18 cellular contexts compared by ENCODE assay signal in genomic region chr1:213793482-213794067, GRCh38.
DNase-seq lines count a peak whose midpoint lies in the region; ATAC-seq, FAIRE-seq and TF ChIP-seq lines count a peak whose summit lies in the region.
"Had no signal": no experiment of that assay in that cellular context is flagged by ENCODE, and none has a peak within 500 bp of the region (broad histone marks: within the 10 kb centered on the region; RNA-seq: fewer than 3 reads in every experiment).

No MANE protein-coding gene starts in this region.

- H3K4me3 ChIP-seq in HepG2 (replicated peaks in 1 of 3; ENCODE audit: insufficient read depth in 1 of 3, low read depth in 2 of 3, low read length in 3 of 3) (peak overlapping the region in 1 of 3 experiments; percentile 15; a peak in 1 of 6 replicates), right lobe of liver (no peak overlapping the region)
- H3K4me3 ChIP-seq: BLaER1, GM12878, GM23338, HAP-1 had no signal

- in situ Hi-C loops in HepG2 (cut with HindIII; ENCODE audit: extremely low pct_ligation_motif_present, low pct_unique_long_range_greater_than_20kb), result no loop called here
- in situ Hi-C loops in G401 (cut with HindIII; ENCODE audit: low sequenced_read_pairs), result no loop called here

- TF ChIP-seq EP300 in HepG2 (IDR thresholded peaks at IDR 0.05; ENCODE audit: low read depth in 2 of 2, low read length in 2 of 2) (peak in 1 of 2 experiments; percentile 82; a peak in 2 of 4 replicates), HepG2 (CRISPR knock-in tag; IDR thresholded peaks at IDR 0.05; ENCODE audit: borderline replicate concordance) (peak; percentile 72; the same call in 1 of the 2 replicates)

- no peaks in the 10 kb centered on the region for H4K20me1 ChIP-seq in HepG2 (ENCODE audit: insufficient read depth, low read length)
- H4K20me1 ChIP-seq: BLaER1 had no signal

- H3K4me1 ChIP-seq in HepG2 (ENCODE audit: insufficient read depth, low read length) (peaks cover 70% of the 10 kb centered on the region), right lobe of liver (no peaks in the 10 kb centered on the region)
- H3K4me1 ChIP-seq: BLaER1, HAP-1 had no signal

- POLR2A ChIA-PET in HepG2 (lab: Yijun Ruan, JAX), result interaction anchor here (1.2 to 1.3 kb wide), 2 partner anchors 28 to 194 kb away, joined by 4 to 6 read pairs; partner anchors contain the start of gene PROX1

- H3K36me3 ChIP-seq in HepG2 (replicated peaks in 1 of 2; ENCODE audit: control insufficient read depth in 1 of 2, insufficient read depth in 2 of 2, low read length in 2 of 2) (no peaks in the 10 kb centered on the region), right lobe of liver (no peaks in the 10 kb centered on the region)
- H3K36me3 ChIP-seq: BLaER1, HAP-1 had no signal

- H3K9ac ChIP-seq in HepG2 (ENCODE audit: insufficient read depth, low read depth, low read length), result peak overlapping the region; percentile 36
- H3K9ac ChIP-seq: BLaER1 had no signal

- no peak for TF ChIP-seq POLR2A in HepG2 (IDR thresholded peaks at IDR 0.05; ENCODE audit: insufficient read depth in 1 of 2, low read depth in 2 of 2, low read length in 2 of 2)
- no peak for TF ChIP-seq POLR2A in right lobe of liver (IDR thresholded peaks at IDR 0.05)

- peak overlapping the region; percentile 52 for H2AFZ ChIP-seq in HepG2 (ENCODE audit: low read length)
- H2AFZ ChIP-seq: GM23338 had no signal

- WGBS in HepG2 (ENCODE audit: low lambda C conversion rate), result 4% methylated on average over 13 of the region's 13 CpGs
- 80% methylated on average over 13 of the region's 13 CpGs for WGBS in right lobe of liver (ENCODE audit: insufficient coverage, low coverage, low lambda C conversion rate, missing lambda C conversion rate)

- no peak for TF ChIP-seq CTCF in HepG2 (CRISPR knock-in tag; IDR thresholded peaks at IDR 0.05)
- TF ChIP-seq CTCF in right lobe of liver (IDR thresholded peaks at IDR 0.05), result no peak
- no peak for TF ChIP-seq CTCF in D721Med (IDR thresholded peaks at IDR 0.05; ENCODE audit: insufficient read depth, missing control alignments)

- BruUV-seq in HepG2 (replicated peaks; lab: Mats Ljungman, UMichigan), result no TSS peak

- H3K27me3 ChIP-seq in HepG2 (ENCODE audit: control insufficient read depth in 1 of 2, insufficient read depth in 2 of 2, low read length in 2 of 2) (no peaks in the 10 kb centered on the region), right lobe of liver (no peaks in the 10 kb centered on the region)
- H3K27me3 ChIP-seq: BLaER1 had no signal

- ATAC-seq in HepG2 (peak; percentile 95), right lobe of liver (no peak)
- ATAC-seq: CD8-positive, alpha-beta T cell; GM12878; GM23338 had no signal

- H3K9me3 ChIP-seq in HepG2 (ENCODE audit: low read length) (no peaks in the 10 kb centered on the region), right lobe of liver (no peaks in the 10 kb centered on the region)
- H3K9me3 ChIP-seq: BLaER1, HAP-1 had no signal

- no peaks in the 10 kb centered on the region for H3K79me2 ChIP-seq in HepG2 (ENCODE audit: insufficient read depth, low read length)

- peak; percentile 93 for DNase-seq in HepG2 (ENCODE audit: low spot score)
- DNase-seq in right lobe of liver, result no peak
- DNase-seq in D721Med (ENCODE audit: insufficient read length, low spot score), result no peak
- peak; percentile 65 for DNase-seq in left kidney (ENCODE audit: low read depth, low spot score)
- no peak for DNase-seq in G401 (ENCODE audit: low spot score)
- no peak for DNase-seq in GM03348 (ENCODE audit: low spot score)
- DNase-seq: CD4-positive, CD25-positive, alpha-beta regulatory T cell; CD8-positive, alpha-beta T cell; DMS53; DMS79 treated with DMSO at 0.1 percent for 48 hours; HFFc6 had no signal

- 0 out of 2 replicates have a peak, but pooled peaks have one; percentile 23 for TF ChIP-seq RAD21 in HepG2 (CRISPR knock-in tag; IDR thresholded peaks at IDR 0.05)

- FAIRE-seq in HepG2 (lab: Jason Lieb, UNC) (peak; percentile 81), D721Med (lab: Jason Lieb, UNC) (peak; percentile 44)
- FAIRE-seq: G401.6, GM12878, H54 had no signal

- H3K27ac ChIP-seq in HepG2 (ENCODE audit: extremely low read length, insufficient read depth, low read length) (peak overlapping the region; percentile 74), right lobe of liver (no peak overlapping the region)
- H3K27ac ChIP-seq: BLaER1, C4-2B had no signal

- CTCF ChIA-PET in HepG2 (lab: Yijun Ruan, JAX; ENCODE audit: low intra/inter-chr PET ratio, low total read pairs), result no interaction called here

- intact Hi-C loops in HepG2 (cut with micrococcal nuclease; ENCODE audit: unreplicated experiment), result loop anchor here (2.0 to 10.0 kb wide), 2 partner anchors 191 to 329 kb away; partner anchors contain the start of gene PROX1
- intact Hi-C loops in right lobe of liver (cut with DNase I), result no loop called here

- H3K4me2 ChIP-seq in HepG2 (ENCODE audit: low read depth, low read length), result peak overlapping the region; percentile 60
- H3K4me2 ChIP-seq: BLaER1, GM23338 had no signal

TF ChIP-seq in HepG2, 621 proteins besides CTCF, POLR2A, EP300 and RAD21 (continues in another document):
- TF ChIP-seq ZNF816 (CRISPR knock-in tag; IDR thresholded peaks at IDR 0.05; ENCODE audit: borderline replicate concordance) (no peak), ZNF552 (CRISPR knock-in tag; IDR thresholded peaks at IDR 0.05; ENCODE audit: borderline replicate concordance) (no peak), JARID2 (CRISPR knock-in tag; IDR thresholded peaks at IDR 0.05; ENCODE audit: insufficient replicate concordance) (no peak), ZFP90 (CRISPR knock-in tag; IDR thresholded peaks at IDR 0.05; ENCODE audit: borderline replicate concordance) (no peak), SNRNP70 (IDR thresholded peaks at IDR 0.05; ENCODE audit: low read depth, low read length) (no peak), GMEB1 (CRISPR knock-in tag; IDR thresholded peaks at IDR 0.05; ENCODE audit: borderline replicate concordance) (0 out of 2 replicates have a peak, but pooled peaks have one; percentile 22), ZNF362 (CRISPR knock-in tag; IDR thresholded peaks at IDR 0.05; ENCODE audit: borderline replicate concordance) (peak; percentile 93), ZUFSP (CRISPR knock-in tag; IDR thresholded peaks at IDR 0.05; ENCODE audit: borderline replicate concordance) (no peak), ISL2 (CRISPR knock-in tag; IDR thresholded peaks at IDR 0.05) (peak; percentile 96), NFIC (IDR thresholded peaks at IDR 0.05; ENCODE audit: low read length) (peak; percentile 61; the same call in 1 of the 2 replicates), ZBTB26 (CRISPR knock-in tag; IDR thresholded peaks at IDR 0.05; ENCODE audit: borderline replicate concordance) (no peak), GTF2F1 (IDR thresholded peaks at IDR 0.05; ENCODE audit: low read length) (no peak), ZNF614 (CRISPR knock-in tag; IDR thresholded peaks at IDR 0.05; ENCODE audit: borderline replicate concordance) (0 out of 2 replicates have a peak, but pooled peaks have one; percentile 54), PPARG (CRISPR knock-in tag; conservative IDR thresholded peaks at IDR 0.05) (peak; percentile 49), SMC3 (IDR thresholded peaks at IDR 0.05; ENCODE audit: low read length) (peak; percentile 31; the same call in 1 of the 2 replicates)

Comparison
In these comparisons a context has a peak if more than half of its experiments do, and no peak if none do; other contexts are left out.
1. DNase-seq: peak in HepG2 (single experiment) and left kidney (single experiment); none in right lobe of liver (0 of 3), D721Med (single experiment), G401 (single experiment) and GM03348 (single experiment).